Comparison of ENCODE assay signal across 8 cellular contexts in the genomic region with DNA sequence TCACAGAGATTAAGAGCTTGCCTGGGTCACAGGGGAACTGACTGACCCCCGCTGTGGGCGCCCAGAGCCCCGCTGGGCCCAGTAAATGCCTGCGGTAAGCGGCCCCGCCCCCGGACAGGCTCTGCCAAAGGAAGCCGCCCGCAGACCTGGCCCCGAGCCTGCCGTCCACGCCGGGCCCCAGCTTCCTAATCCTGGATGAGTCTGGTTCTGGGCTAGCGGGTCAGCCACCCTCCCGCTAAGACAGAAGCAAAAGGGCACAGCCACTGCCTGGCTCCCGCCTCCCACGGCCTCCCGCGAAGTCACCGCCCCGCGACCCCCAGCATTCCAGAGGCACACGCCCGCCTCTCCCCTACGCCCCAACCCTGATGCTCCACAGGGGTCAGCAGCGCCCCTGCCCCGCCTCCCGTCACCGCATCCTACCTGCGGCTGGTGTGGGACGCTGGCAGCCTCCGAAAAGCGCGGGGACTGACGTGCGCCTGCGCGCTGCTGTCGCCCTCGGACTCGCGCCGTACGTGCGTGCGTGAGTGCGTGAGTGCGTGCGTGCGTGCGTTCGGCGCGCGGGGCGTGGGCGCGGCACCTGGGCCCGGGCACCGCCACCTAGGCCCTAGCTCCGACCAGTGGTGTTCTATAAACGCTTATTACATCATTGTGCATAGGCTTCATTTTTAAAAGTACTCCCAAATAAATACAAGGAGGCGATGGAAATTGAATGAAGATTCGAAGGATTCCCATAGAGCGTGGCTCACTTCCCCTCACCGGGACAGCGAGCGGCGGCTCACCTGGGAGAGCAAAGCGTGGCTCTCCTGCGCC. TPM values are rescaled to one million over a fixed set of nuclear protein-coding genes. Genes with fewer than 3 reads are reported as not detected.
DNase-seq lines count a peak whose midpoint lies in the region; ATAC-seq, FAIRE-seq and TF ChIP-seq lines count a peak whose summit lies in the region.

A gene with protein sequence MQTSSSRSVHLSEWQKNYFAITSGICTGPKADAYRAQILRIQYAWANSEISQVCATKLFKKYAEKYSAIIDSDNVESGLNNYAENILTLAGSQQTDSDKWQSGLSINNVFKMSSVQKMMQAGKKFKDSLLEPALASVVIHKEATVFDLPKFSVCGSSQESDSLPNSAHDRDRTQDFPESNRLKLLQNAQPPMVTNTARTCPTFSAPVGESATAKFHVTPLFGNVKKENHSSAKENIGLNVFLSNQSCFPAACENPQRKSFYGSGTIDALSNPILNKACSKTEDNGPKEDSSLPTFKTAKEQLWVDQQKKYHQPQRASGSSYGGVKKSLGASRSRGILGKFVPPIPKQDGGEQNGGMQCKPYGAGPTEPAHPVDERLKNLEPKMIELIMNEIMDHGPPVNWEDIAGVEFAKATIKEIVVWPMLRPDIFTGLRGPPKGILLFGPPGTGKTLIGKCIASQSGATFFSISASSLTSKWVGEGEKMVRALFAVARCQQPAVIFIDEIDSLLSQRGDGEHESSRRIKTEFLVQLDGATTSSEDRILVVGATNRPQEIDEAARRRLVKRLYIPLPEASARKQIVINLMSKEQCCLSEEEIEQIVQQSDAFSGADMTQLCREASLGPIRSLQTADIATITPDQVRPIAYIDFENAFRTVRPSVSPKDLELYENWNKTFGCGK (minus strand): TSS at position 470 of the 810 bp plus-strand sequence. CDS start 3,063 bp downstream, outside the sequence.

- H3K79me2 ChIP-seq in endothelial cell of umbilical vein (ENCODE audit: control insufficient read depth, insufficient read depth, low read length): peaks cover 20% of the 10 kb centered on the region

- H3K4me1 ChIP-seq in NT2/D1 (ENCODE audit: insufficient read depth, insufficient read length) (no peaks in the 10 kb centered on the region), endothelial cell of umbilical vein (ENCODE audit: control insufficient read depth, extremely low read depth, insufficient read depth, low read length) (peaks cover 38% of the 10 kb centered on the region), mononuclear cell (ENCODE audit: insufficient read depth, low read length) (peaks cover 17% of the 10 kb centered on the region)

- H3K9me3 ChIP-seq in NT2/D1 (ENCODE audit: insufficient read depth, low read length): no peaks in the 10 kb centered on the region
- H3K9me3 ChIP-seq in endothelial cell of umbilical vein (replicated peaks; ENCODE audit: control insufficient read depth, insufficient read depth, low read length): no peaks in the 10 kb centered on the region
- no peaks in the 10 kb centered on the region for H3K9me3 ChIP-seq in mononuclear cell (ENCODE audit: low read depth, low read length)

- no peaks in the 10 kb centered on the region for H3K9me1 ChIP-seq in endothelial cell of umbilical vein (replicated peaks; ENCODE audit: control insufficient read depth, extremely low read depth, insufficient read depth, low read length)

- peak; percentile 79 for TF ChIP-seq POLR2A in endothelial cell of umbilical vein (IDR thresholded peaks at IDR 0.05; ENCODE audit: low read depth, low read length)

- CTCF ChIA-PET in endothelial cell of umbilical vein (lab: Charles Lee): interaction anchor here (0.6 to 1.6 kb wide), 4 partner anchors 10 to 711 kb away, joined by 3 to 6 read pairs (median 4); no protein-coding TSS in a partner anchor

- peak within 1 kb of the TSS; percentile 66 for H3K27ac ChIP-seq in endothelial cell of umbilical vein (ENCODE audit: insufficient read depth, low read depth, low read length)

- H3K27me3 ChIP-seq in NT2/D1 (ENCODE audit: insufficient read depth, insufficient read length) (no peaks in the 10 kb centered on the region), endothelial cell of umbilical vein (ENCODE audit: control insufficient read depth in 2 of 2, insufficient read depth in 2 of 2, low read length in 2 of 2) (peaks cover 0 to 5% of the 10 kb centered on the region in 2 experiments), mononuclear cell (ENCODE audit: insufficient read depth, low read length) (no peaks in the 10 kb centered on the region)

- POLR2A ChIA-PET in endothelial cell of umbilical vein (lab: Charles Lee): no interaction called here

- H2AFZ ChIP-seq in endothelial cell of umbilical vein (ENCODE audit: low read depth, low read length): peak within 1 kb of the TSS; percentile 90

- DNase-seq in Caki2 (ENCODE audit: low read depth) (peak; percentile 73), HT1080 (ENCODE audit: low read depth) (peak; percentile 68), NT2/D1 (ENCODE audit: low read depth, low spot score) (peak; percentile 60), endothelial cell of umbilical vein (ENCODE audit: low read depth, low spot score) (peak; percentile 78)
- peak; percentile 85 for DNase-seq in activated CD8-positive, alpha-beta memory T cell treated with anti-CD3 and anti-CD28 coated beads, Interleukin-2, amount 50 U/mL, for 4 hours
- DNase-seq in stimulated activated CD8-positive, alpha-beta memory T cell treated with anti-CD3 and anti-CD28 coated beads, Interleukin-2, amount 100 ng/mL, for 48 hours (ENCODE audit: low read depth in 2 of 2): peak; percentile 79 to 81

- H3K9ac ChIP-seq in NT2/D1 (ENCODE audit: insufficient read length, low read depth) (peak within 1 kb of the TSS; percentile 81), endothelial cell of umbilical vein (replicated peaks; ENCODE audit: extremely low read depth, insufficient read depth, low read length) (peak within 1 kb of the TSS; percentile 76)

- BruUV-seq in endothelial cell of umbilical vein (replicated peaks; lab: Mats Ljungman, UMichigan): no TSS peak

- H3K4me2 ChIP-seq in endothelial cell of umbilical vein (ENCODE audit: insufficient read depth, low read length): peak within 1 kb of the TSS; percentile 75

- H3K4me3 ChIP-seq in NT2/D1 (ENCODE audit: insufficient read length, low read depth): peak within 1 kb of the TSS; percentile 64
- peak within 1 kb of the TSS; percentile 44 to 98 (median 64) for H3K4me3 ChIP-seq in endothelial cell of umbilical vein (replicated peaks in 1 of 3; ENCODE audit: insufficient read depth in 1 of 3, low read depth in 1 of 3, low read length in 3 of 3)
- peak within 1 kb of the TSS; percentile 51 for H3K4me3 ChIP-seq in mononuclear cell (ENCODE audit: low read length)

- dilution Hi-C loops in endothelial cell of umbilical vein (cut with MboI; ENCODE audit: extremely low pct_ligation_motif_present, low sequenced_read_pairs): no loop called here

- H3K36me3 ChIP-seq in NT2/D1 (ENCODE audit: insufficient read depth, insufficient read length, low read length): peaks cover 20% of the 10 kb centered on the region
- peaks cover 0 to 7% of the 10 kb centered on the region in 2 experiments for H3K36me3 ChIP-seq in endothelial cell of umbilical vein (ENCODE audit: control insufficient read depth in 2 of 2, extremely low read depth in 1 of 2, insufficient read depth in 2 of 2, low read length in 2 of 2)

- intact Hi-C loops in endothelial cell of umbilical vein (cut with micrococcal nuclease): loop anchor here (1.0 to 5.0 kb wide), 3 partner anchors 47 to 617 kb away; no protein-coding TSS in a partner anchor

- TF ChIP-seq CTCF in endothelial cell of umbilical vein (IDR thresholded peaks at IDR 0.05; ENCODE audit: extremely low read depth in 1 of 2, insufficient read depth in 1 of 2, low read depth in 1 of 2, low read length in 2 of 2): no peak

- in situ Hi-C loops in Caki2 (cut with HindIII; ENCODE audit: low pct_unique_long_range_greater_than_20kb, low sequenced_read_pairs): no loop called here

- peak; percentile 50 for FAIRE-seq in endothelial cell of umbilical vein (lab: Jason Lieb, UNC)

- peak; percentile 79 for ATAC-seq in GM21367 (IDR thresholded peaks at IDR 0.05; ENCODE audit: unreplicated experiment)

- H4K20me1 ChIP-seq in endothelial cell of umbilical vein (replicated peaks; ENCODE audit: control insufficient read depth, extremely low read depth, insufficient read depth, low read length): no peaks in the 10 kb centered on the region

TF ChIP-seq in endothelial cell of umbilical vein, 7 proteins besides CTCF, POLR2A, EP300 and RAD21:
- TF ChIP-seq, protein P1, sequence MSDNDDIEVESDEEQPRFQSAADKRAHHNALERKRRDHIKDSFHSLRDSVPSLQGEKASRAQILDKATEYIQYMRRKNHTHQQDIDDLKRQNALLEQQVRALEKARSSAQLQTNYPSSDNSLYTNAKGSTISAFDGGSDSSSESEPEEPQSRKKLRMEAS (IDR thresholded peaks at IDR 0.05; ENCODE audit: insufficient read depth, insufficient read length): peak; percentile 4
- TF ChIP-seq POLR2AphosphoS5 (IDR thresholded peaks at IDR 0.05; ENCODE audit: insufficient read depth, low read depth, low read length) (peak; percentile 69), EZH2 (IDR thresholded peaks at IDR 0.05; ENCODE audit: borderline replicate concordance, low read depth, low read length, severe bottlenecking) (no peak)
TF ChIP-seq in endothelial cell of umbilical vein: peak in this region for 2.

RNA-seq across cellular contexts. Expression of the gene that starts here (rescaled TPM):
- total RNA-seq in Caki2 (2014; rRNA removed; shearing (Covaris generic); ENCODE audit: low replicate concordance): 20.1 and 23.6 TPM in 2 replicates
- total RNA-seq in HT1080 (2014; rRNA removed; shearing (Covaris generic)): 30.2 and 37.9 TPM in 2 replicates
- polyA plus RNA-seq in HT1080 (2015; cell fraction: cytosol; rRNA removed): 18.1 and 21.2 TPM in 2 replicates
- 37.0 and 39.9 TPM in 2 replicates for polyA plus RNA-seq in HT1080 (2015; cell fraction: nucleus; rRNA removed)
- 37.2 and 49.3 TPM in 2 replicates for total RNA-seq in endothelial cell of umbilical vein
- polyA plus RNA-seq in endothelial cell of umbilical vein: 18.7 and 20.8 TPM in 2 replicates
- polyA plus RNA-seq in endothelial cell of umbilical vein (2011; cell fraction: cytosol; rRNA removed): 19.1 and 21.0 TPM in 2 replicates
- polyA plus RNA-seq in endothelial cell of umbilical vein (2011; cell fraction: nucleus; rRNA removed): 32.3 and 49.8 TPM in 2 replicates
- 11.0 and 22.1 TPM in 2 replicates for polyA plus RNA-seq in endothelial cell of umbilical vein (2012)
- polyA minus RNA-seq in endothelial cell of umbilical vein: 42.4 and 43.5 TPM in 2 replicates
- polyA minus RNA-seq in endothelial cell of umbilical vein (2011; cell fraction: cytosol; rRNA and poly(A)+ RNA removed): 18.8 TPM
- 30.0 and 53.6 TPM in 2 replicates for polyA minus RNA-seq in endothelial cell of umbilical vein (2011; cell fraction: nucleus; rRNA and poly(A)+ RNA removed)
- total RNA-seq in mononuclear cell: 18.4 TPM

Comparison
In these comparisons a context has a peak if more than half of its experiments do, and no peak if none do; other contexts are left out.
1. Peak in every context shown above with its lines: DNase-seq, ATAC-seq, H3K4me3 ChIP-seq and H3K27ac ChIP-seq.